In the genomic region with DNA sequence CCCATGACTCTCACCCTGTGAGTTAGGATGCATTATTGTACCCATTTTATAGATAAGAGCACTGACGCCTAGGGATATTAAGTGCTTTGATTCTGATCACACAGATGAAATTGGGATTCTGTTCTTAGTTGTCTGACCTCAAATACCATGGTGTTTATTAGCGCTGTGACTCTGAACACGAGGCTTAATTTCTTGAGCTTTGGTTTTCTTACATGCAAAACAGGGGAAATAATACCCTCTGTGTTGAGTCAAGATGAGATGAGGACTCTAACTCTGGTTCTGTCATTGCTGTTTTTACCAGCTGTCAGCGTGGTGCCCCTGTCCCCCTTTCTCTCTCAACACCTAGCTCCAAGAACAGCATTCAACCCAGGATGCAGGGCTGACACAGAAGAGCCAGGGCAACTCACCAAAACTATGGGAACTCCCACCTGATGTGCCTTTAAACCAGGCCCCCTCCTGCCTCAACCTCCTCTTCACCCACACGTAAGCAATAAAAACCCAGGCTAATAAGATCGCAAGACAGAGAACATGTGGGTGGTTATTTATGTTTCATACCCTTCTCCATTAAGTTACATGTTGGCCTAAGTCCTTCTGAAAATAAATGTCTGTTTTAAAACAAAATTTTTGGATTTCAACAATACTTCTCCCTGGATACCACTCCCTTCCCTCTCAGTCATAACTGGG, we compare ENCODE assay signal across 1 cellular context.
TF ChIP-seq lines count a peak whose summit lies in the region.

No MANE protein-coding gene starts in this region.

TF ChIP-seq in GM12878, 131 proteins besides CTCF, POLR2A, EP300 and RAD21 (continued from another document and continues in another):
- TF ChIP-seq, protein P1, sequence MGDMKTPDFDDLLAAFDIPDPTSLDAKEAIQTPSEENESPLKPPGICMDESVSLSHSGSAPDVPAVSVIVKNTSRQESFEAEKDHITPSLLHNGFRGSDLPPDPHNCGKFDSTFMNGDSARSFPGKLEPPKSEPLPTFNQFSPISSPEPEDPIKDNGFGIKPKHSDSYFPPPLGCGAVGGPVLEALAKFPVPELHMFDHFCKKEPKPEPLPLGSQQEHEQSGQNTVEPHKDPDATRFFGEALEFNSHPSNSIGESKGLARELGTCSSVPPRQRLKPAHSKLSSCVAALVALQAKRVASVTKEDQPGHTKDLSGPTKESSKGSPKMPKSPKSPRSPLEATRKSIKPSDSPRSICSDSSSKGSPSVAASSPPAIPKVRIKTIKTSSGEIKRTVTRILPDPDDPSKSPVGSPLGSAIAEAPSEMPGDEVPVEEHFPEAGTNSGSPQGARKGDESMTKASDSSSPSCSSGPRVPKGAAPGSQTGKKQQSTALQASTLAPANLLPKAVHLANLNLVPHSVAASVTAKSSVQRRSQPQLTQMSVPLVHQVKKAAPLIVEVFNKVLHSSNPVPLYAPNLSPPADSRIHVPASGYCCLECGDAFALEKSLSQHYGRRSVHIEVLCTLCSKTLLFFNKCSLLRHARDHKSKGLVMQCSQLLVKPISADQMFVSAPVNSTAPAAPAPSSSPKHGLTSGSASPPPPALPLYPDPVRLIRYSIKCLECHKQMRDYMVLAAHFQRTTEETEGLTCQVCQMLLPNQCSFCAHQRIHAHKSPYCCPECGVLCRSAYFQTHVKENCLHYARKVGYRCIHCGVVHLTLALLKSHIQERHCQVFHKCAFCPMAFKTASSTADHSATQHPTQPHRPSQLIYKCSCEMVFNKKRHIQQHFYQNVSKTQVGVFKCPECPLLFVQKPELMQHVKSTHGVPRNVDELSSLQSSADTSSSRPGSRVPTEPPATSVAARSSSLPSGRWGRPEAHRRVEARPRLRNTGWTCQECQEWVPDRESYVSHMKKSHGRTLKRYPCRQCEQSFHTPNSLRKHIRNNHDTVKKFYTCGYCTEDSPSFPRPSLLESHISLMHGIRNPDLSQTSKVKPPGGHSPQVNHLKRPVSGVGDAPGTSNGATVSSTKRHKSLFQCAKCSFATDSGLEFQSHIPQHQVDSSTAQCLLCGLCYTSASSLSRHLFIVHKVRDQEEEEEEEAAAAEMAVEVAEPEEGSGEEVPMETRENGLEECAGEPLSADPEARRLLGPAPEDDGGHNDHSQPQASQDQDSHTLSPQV (IDR thresholded peaks at IDR 0.05): no peak
- TF ChIP-seq PKNOX1 (IDR thresholded peaks at IDR 0.05) (peak; percentile 50; the same call in 1 of the 2 replicates), ZBTB40 (IDR thresholded peaks at IDR 0.05; ENCODE audit: borderline replicate concordance) (no peak), BACH1 (IDR thresholded peaks at IDR 0.05; ENCODE audit: borderline replicate concordance) (peak; percentile 13; the same call in 1 of the 2 replicates), HDGF (IDR thresholded peaks at IDR 0.05) (no peak), ZNF207 (IDR thresholded peaks at IDR 0.05; ENCODE audit: borderline replicate concordance) (no peak), CREM (IDR thresholded peaks at IDR 0.05; ENCODE audit: low read depth) (peak; percentile 50; the same call in 1 of the 2 replicates), JUNB (IDR thresholded peaks at IDR 0.05) (peak; percentile 74), SMARCA5 (IDR thresholded peaks at IDR 0.05) (peak; percentile 63; the same call in 1 of the 2 replicates), E2F4 (IDR thresholded peaks at IDR 0.05; ENCODE audit: low read depth, low read length) (no peak), EED (IDR thresholded peaks at IDR 0.05; ENCODE audit: low read depth) (peak; percentile 66; the same call in 1 of the 2 replicates), PML (IDR thresholded peaks at IDR 0.05; ENCODE audit: low read length) (no peak; the same call in 1 of the 2 replicates), IRF4 (IDR thresholded peaks at IDR 0.05; ENCODE audit: low read depth, low read length) (peak; percentile 60; the same call in 1 of the 2 replicates), BHLHE40 (IDR thresholded peaks at IDR 0.05; ENCODE audit: borderline replicate concordance in 1 of 2, low read depth in 2 of 2, low read length in 1 of 2) (peak in 1 of 2 experiments; percentile 55; a peak in 2 of 4 replicates), SREBF2 (IDR thresholded peaks at IDR 0.05; ENCODE audit: low read length) (no peak), ZNF687 (IDR thresholded peaks at IDR 0.05) (0 out of 2 replicates have a peak, but pooled peaks have one; percentile 15), PBX3 (IDR thresholded peaks at IDR 0.05; ENCODE audit: insufficient replicate concordance, low read depth, low read length) (no peak), PAX5 (IDR thresholded peaks at IDR 0.05; ENCODE audit: borderline replicate concordance, low read depth, low read length) (peak; percentile 58; the same call in 1 of the 2 replicates), ZBTB33 (IDR thresholded peaks at IDR 0.05) (no peak), NR2F1 (conservative IDR thresholded peaks at IDR 0.05) (peak; percentile 75), CHD2 (IDR thresholded peaks at IDR 0.05; ENCODE audit: borderline replicate concordance, low read depth, low read length) (no peak)
- TF ChIP-seq, protein P2, sequence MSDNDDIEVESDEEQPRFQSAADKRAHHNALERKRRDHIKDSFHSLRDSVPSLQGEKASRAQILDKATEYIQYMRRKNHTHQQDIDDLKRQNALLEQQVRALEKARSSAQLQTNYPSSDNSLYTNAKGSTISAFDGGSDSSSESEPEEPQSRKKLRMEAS (IDR thresholded peaks at IDR 0.05; ENCODE audit: low read depth, low read length): peak; percentile 55; the same call in 1 of the 2 replicates
- TF ChIP-seq, protein P3, sequence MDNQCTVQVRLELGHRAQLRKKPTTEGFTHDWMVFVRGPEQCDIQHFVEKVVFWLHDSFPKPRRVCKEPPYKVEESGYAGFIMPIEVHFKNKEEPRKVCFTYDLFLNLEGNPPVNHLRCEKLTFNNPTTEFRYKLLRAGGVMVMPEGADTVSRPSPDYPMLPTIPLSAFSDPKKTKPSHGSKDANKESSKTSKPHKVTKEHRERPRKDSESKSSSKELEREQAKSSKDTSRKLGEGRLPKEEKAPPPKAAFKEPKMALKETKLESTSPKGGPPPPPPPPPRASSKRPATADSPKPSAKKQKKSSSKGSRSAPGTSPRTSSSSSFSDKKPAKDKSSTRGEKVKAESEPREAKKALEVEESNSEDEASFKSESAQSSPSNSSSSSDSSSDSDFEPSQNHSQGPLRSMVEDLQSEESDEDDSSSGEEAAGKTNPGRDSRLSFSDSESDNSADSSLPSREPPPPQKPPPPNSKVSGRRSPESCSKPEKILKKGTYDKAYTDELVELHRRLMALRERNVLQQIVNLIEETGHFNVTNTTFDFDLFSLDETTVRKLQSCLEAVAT (IDR thresholded peaks at IDR 0.05): 0 out of 2 replicates have a peak, but pooled peaks have one; percentile 38
- TF ChIP-seq, protein P4, sequence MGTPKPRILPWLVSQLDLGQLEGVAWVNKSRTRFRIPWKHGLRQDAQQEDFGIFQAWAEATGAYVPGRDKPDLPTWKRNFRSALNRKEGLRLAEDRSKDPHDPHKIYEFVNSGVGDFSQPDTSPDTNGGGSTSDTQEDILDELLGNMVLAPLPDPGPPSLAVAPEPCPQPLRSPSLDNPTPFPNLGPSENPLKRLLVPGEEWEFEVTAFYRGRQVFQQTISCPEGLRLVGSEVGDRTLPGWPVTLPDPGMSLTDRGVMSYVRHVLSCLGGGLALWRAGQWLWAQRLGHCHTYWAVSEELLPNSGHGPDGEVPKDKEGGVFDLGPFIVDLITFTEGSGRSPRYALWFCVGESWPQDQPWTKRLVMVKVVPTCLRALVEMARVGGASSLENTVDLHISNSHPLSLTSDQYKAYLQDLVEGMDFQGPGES (IDR thresholded peaks at IDR 0.05): no peak
